In the genomic region with DNA sequence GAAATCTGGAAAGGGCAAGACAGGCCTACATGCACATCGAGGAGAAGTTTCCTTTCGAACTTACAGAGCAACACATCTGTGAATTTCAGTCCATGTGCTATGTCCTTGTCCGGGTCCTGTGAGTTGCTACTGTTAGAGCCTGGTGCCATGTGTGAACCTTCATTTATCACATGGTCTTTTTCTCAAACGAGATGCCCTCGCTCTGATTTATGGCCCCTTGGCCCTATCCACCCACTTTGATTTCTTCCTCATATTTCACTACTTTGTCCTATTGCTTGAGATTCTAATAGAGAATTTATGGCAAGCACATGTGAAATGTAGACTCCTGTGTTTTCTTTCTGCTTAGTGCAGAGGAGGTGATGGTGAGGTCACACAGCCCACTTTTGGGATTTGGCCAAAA, we compare ENCODE assay signal across 26 cellular contexts.
"Had no signal": no experiment of that assay in that cellular context is flagged by ENCODE, and none has a peak within 500 bp of the region (broad histone marks: within the 10 kb centered on the region; RNA-seq: fewer than 3 reads in every experiment).

No MANE protein-coding gene starts in this region.

- H3K36me3 ChIP-seq: esophagus squamous epithelium, left lung, ovary, suprapubic skin, transverse colon, upper lobe of right lung, uterus had no signal

- H3K27ac Mint-ChIP-seq: naive thymus-derived CD4-positive, alpha-beta T cell; nephron progenitor cell; stimulated activated naive B cell treated with anti-CD40 and anti-IgM and Interleukin-4, amounts not matched to agents 10 μg/mL and 1 μg/mL and 100 μg/mL, for 72 hours; stimulated activated naive CD8-positive, alpha-beta T cell treated with anti-CD3 and anti-CD28 coated beads, Interleukin-15, Interleukin-2, amounts not matched to agents 100 ng/mL and 50 ng/mL, for 24 hours had no signal

- H3K27ac ChIP-seq: coronary artery, esophagus squamous epithelium, left lung, psoas muscle, suprapubic skin, transverse colon, upper lobe of right lung, uterus had no signal

- H3K4me1 Mint-ChIP-seq: stimulated activated naive B cell treated with anti-CD40 and anti-IgM and Interleukin-4, amounts not matched to agents 10 μg/mL and 1 μg/mL and 100 μg/mL, for 72 hours had no signal

- H3K9me3 ChIP-seq: esophagus squamous epithelium, left lung, ovary, psoas muscle, suprapubic skin, transverse colon, upper lobe of right lung, uterus had no signal

- H3K4me1 ChIP-seq: left lung, psoas muscle, suprapubic skin, upper lobe of right lung, uterus had no signal

- ATAC-seq: left lung; naive thymus-derived CD4-positive, alpha-beta T cell; psoas muscle; right cardiac atrium; stimulated activated naive B cell treated with anti-CD40 and anti-IgM and Interleukin-4, amounts not matched to agents 10 μg/mL and 1 μg/mL and 100 μg/mL, for 72 hours; upper lobe of right lung had no signal

- H3K9me3 Mint-ChIP-seq: nephron progenitor cell; stimulated activated naive B cell treated with anti-CD40 and anti-IgM and Interleukin-4, amounts not matched to agents 10 μg/mL and 1 μg/mL and 100 μg/mL, for 72 hours; stimulated activated naive CD8-positive, alpha-beta T cell treated with anti-CD3 and anti-CD28 coated beads, Interleukin-15, Interleukin-2, amounts not matched to agents 100 ng/mL and 50 ng/mL, for 24 hours had no signal

- DNase-seq: dermis blood vessel endothelial cell; effector memory CD4-positive, alpha-beta T cell; erythroblast; esophagus squamous epithelium; foreskin melanocyte; kidney; left lung; mesenchymal stem cell; midbrain; naive thymus-derived CD4-positive, alpha-beta T cell; nephron progenitor cell; occipital lobe; ovary; posterior cingulate gyrus; psoas muscle; right cardiac atrium; small intestine; stimulated activated CD4-positive, alpha-beta T cell treated with anti-CD3 and anti-CD28 coated beads, Interleukin-15, amount 100 ng/mL, for 24 hours; stimulated activated CD4-positive, alpha-beta T cell treated with anti-CD3 and anti-CD28 coated beads, Interleukin-2, amount 100 ng/mL, for 48 hours; stimulated activated naive B cell treated with anti-CD40 and anti-IgM and Interleukin-4, amounts not matched to agents 10 μg/mL and 1 μg/mL and 100 μg/mL, for 72 hours; transverse colon; upper lobe of right lung; uterus had no signal

- H3K4me3 Mint-ChIP-seq: naive thymus-derived CD4-positive, alpha-beta T cell; nephron progenitor cell; stimulated activated naive B cell treated with anti-CD40 and anti-IgM and Interleukin-4, amounts not matched to agents 10 μg/mL and 1 μg/mL and 100 μg/mL, for 72 hours; stimulated activated naive CD8-positive, alpha-beta T cell treated with anti-CD3 and anti-CD28 coated beads, Interleukin-15, Interleukin-2, amounts not matched to agents 100 ng/mL and 50 ng/mL, for 24 hours had no signal

- H3K27me3 ChIP-seq: esophagus squamous epithelium, left lung, ovary, suprapubic skin, transverse colon, upper lobe of right lung, uterus had no signal

- H3K4me3 ChIP-seq: coronary artery, esophagus squamous epithelium, left lung, ovary, psoas muscle, suprapubic skin, transverse colon, upper lobe of right lung, uterus had no signal

- H3K36me3 Mint-ChIP-seq: naive thymus-derived CD4-positive, alpha-beta T cell; stimulated activated naive B cell treated with anti-CD40 and anti-IgM and Interleukin-4, amounts not matched to agents 10 μg/mL and 1 μg/mL and 100 μg/mL, for 72 hours had no signal
